In genomic region chr1:180911640-180912161, GRCh38 we compare ENCODE assay signal across 7 cellular contexts. TPM values are rescaled to one million over a fixed set of nuclear protein-coding genes. Genes with fewer than 3 reads are reported as not detected.
A peak's percentile ranks its signal among the peaks of the same experiment; 100 is the strongest.
DNase-seq lines count a peak whose midpoint lies in the region; ATAC-seq and TF ChIP-seq lines count a peak whose summit lies in the region.

No MANE protein-coding gene starts in this region.

- H3K36me3 ChIP-seq in iPS-20b (ENCODE audit: insufficient read depth, low read depth, low read length) = no peaks in the 10 kb centered on the region

- H3K4me3 ChIP-seq in HL-60 (replicated peaks; ENCODE audit: insufficient read depth, low read length) = peak overlapping the region; percentile 37
- H3K4me3 ChIP-seq in astrocyte of the cerebellum (ENCODE audit: low read depth, low read length) = peak overlapping the region; percentile 46
- peak overlapping the region; percentile 74 for H3K4me3 ChIP-seq in iPS-20b (ENCODE audit: low read length)

- H3K9me3 ChIP-seq in iPS-20b (ENCODE audit: insufficient read depth, low read depth, low read length) (no peaks in the 10 kb centered on the region), T-helper 17 cell (ENCODE audit: control insufficient read depth, low read length, poor library complexity, severe bottlenecking) (no peaks in the 10 kb centered on the region)

- no peak for ATAC-seq in stimulated activated effector memory CD8-positive, alpha-beta T cell treated with anti-CD3 and anti-CD28 coated beads, Interleukin-12 subunit alpha, Interleukin-12 subunit beta, amount 100 ng/mL, for 72 hours
- ATAC-seq in HG03442 (IDR thresholded peaks at IDR 0.05; ENCODE audit: unreplicated experiment) (no peak), T-helper 17 cell (no peak)

- no peak overlapping the region for H3K27ac Mint-ChIP-seq in stimulated activated effector memory CD8-positive, alpha-beta T cell treated with anti-CD3 and anti-CD28 coated beads, Interleukin-12 subunit alpha, Interleukin-12 subunit beta, amount 100 ng/mL, for 72 hours
- no peak overlapping the region for H3K27ac Mint-ChIP-seq in T-helper 17 cell

- no peaks in the 10 kb centered on the region for H3K36me3 Mint-ChIP-seq in stimulated activated effector memory CD8-positive, alpha-beta T cell treated with anti-CD3 and anti-CD28 coated beads, Interleukin-12 subunit alpha, Interleukin-12 subunit beta, amount 100 ng/mL, for 72 hours
- H3K36me3 Mint-ChIP-seq in T-helper 17 cell (ENCODE audit: low read depth) = peaks cover 2% of the 10 kb centered on the region

- TF ChIP-seq CTCF in HL-60 (IDR thresholded peaks at IDR 0.05; ENCODE audit: insufficient read depth, low read length) (no peak), astrocyte of the cerebellum (IDR thresholded peaks at IDR 0.05; ENCODE audit: low read depth, low read length, missing control alignments) (no peak)

- DNase-seq in HL-60 (ENCODE audit: low read depth in 1 of 2, low spot score in 1 of 2) (no peak), astrocyte of the cerebellum (ENCODE audit: low read depth) (no peak), erythroblast (lab: John Stamatoyannopoulos, UW) (no peak), T-helper 17 cell (no peak)
- no peak for DNase-seq in stimulated activated effector memory CD8-positive, alpha-beta T cell treated with anti-CD3 and anti-CD28 coated beads, Interleukin-12 subunit alpha, Interleukin-12 subunit beta, amount 100 ng/mL, for 72 hours (ENCODE audit: low spot score in 2 of 2)

- H3K4me3 Mint-ChIP-seq in stimulated activated effector memory CD8-positive, alpha-beta T cell treated with anti-CD3 and anti-CD28 coated beads, Interleukin-12 subunit alpha, Interleukin-12 subunit beta, amount 100 ng/mL, for 72 hours = peak overlapping the region; percentile 29
- H3K4me3 Mint-ChIP-seq in T-helper 17 cell = no peak overlapping the region

- no peaks in the 10 kb centered on the region for H3K9me3 Mint-ChIP-seq in stimulated activated effector memory CD8-positive, alpha-beta T cell treated with anti-CD3 and anti-CD28 coated beads, Interleukin-12 subunit alpha, Interleukin-12 subunit beta, amount 100 ng/mL, for 72 hours

- in situ Hi-C loops in astrocyte of the cerebellum (cut with HindIII; ENCODE audit: low sequenced_read_pairs) = loop anchor here (25.0 kb wide), 1 partner anchor 101 kb away; the partner anchor contains the start of gene STX6

- H3K27me3 ChIP-seq in HL-60 (ENCODE audit: insufficient read depth, poor library complexity, severe bottlenecking) (no peaks in the 10 kb centered on the region), iPS-20b (ENCODE audit: insufficient read depth, low read length) (peaks cover 43% of the 10 kb centered on the region)

- H3K4me1 Mint-ChIP-seq in stimulated activated effector memory CD8-positive, alpha-beta T cell treated with anti-CD3 and anti-CD28 coated beads, Interleukin-12 subunit alpha, Interleukin-12 subunit beta, amount 100 ng/mL, for 72 hours = peaks cover 8% of the 10 kb centered on the region
- H3K4me1 Mint-ChIP-seq in T-helper 17 cell = peaks cover 9% of the 10 kb centered on the region

- H3K9ac ChIP-seq in iPS-20b (ENCODE audit: low read depth, low read length) = peak overlapping the region; percentile 72; the same call in 1 of the 2 replicates

- H3K27ac ChIP-seq in HL-60 (replicated peaks) (no peak overlapping the region), iPS-20b (ENCODE audit: low read length) (no peak overlapping the region)

- peaks cover 8% of the 10 kb centered on the region; the same call in 1 of the 2 replicates for H3K4me1 ChIP-seq in iPS-20b (ENCODE audit: insufficient read depth, low read length)

- peaks cover 68% of the 10 kb centered on the region for H3K27me3 Mint-ChIP-seq in T-helper 17 cell

- no peak for TF ChIP-seq POLR2A in erythroblast (IDR thresholded peaks at IDR 0.05; ENCODE audit: low read length)

RNA-seq across cellular contexts. Expression of gene KIAA1614, which starts 1.0 kb away (rescaled TPM):
- under 1 TPM; 0.05 to 0.08 TPM for total RNA-seq in T-helper 17 cell
